ENCODE assay signal across 25 cellular contexts in genomic region chr7:107605223-107605815, GRCh38. TPM values are rescaled to one million over a fixed set of nuclear protein-coding genes. Genes with fewer than 3 reads are reported as not detected.
"Had no signal": no experiment of that assay in that cellular context is flagged by ENCODE, and none has a peak within 500 bp of the region (broad histone marks: within the 10 kb centered on the region; RNA-seq: fewer than 3 reads in every experiment).

No MANE protein-coding gene starts in this region.

- H3K27ac ChIP-seq: hepatocyte, left ventricle myocardium inferior, neural progenitor cell, right lobe of liver, skin epidermis, stomach, transverse colon, uterus had no signal

- H3K79me2 ChIP-seq: hepatocyte had no signal

- H3K27me3 ChIP-seq: hepatocyte, neural progenitor cell, right lobe of liver, stomach, transverse colon, uterus had no signal

- H3K9me3 ChIP-seq: left ventricle myocardium inferior, right lobe of liver, stomach, transverse colon, uterus had no signal

- H3K9ac ChIP-seq: neural progenitor cell had no signal

- H2AFZ ChIP-seq: hepatocyte, neural progenitor cell had no signal

- H3K4me1 ChIP-seq: neural progenitor cell, right lobe of liver, transverse colon, uterus had no signal

- H3K4me3 ChIP-seq: hepatocyte, left ventricle myocardium inferior, neural progenitor cell, right lobe of liver, skin epidermis, stomach, transverse colon, uterus had no signal

- H3K4me2 ChIP-seq: hepatocyte, neural progenitor cell had no signal

- H3K36me3 Mint-ChIP-seq: WTC11 had no signal

- DNase-seq: activated CD4-positive, alpha-beta T cell treated with anti-CD3 and anti-CD28 coated beads, Interleukin-2, amount 50 U/mL, for 48 hours; activated gamma-delta T cell treated with Interleukin-2 at 50 U/mL for 16 hours; effector memory CD4-positive, alpha-beta T cell; foreskin melanocyte; immature natural killer cell; left ventricle myocardium inferior; mammary epithelial cell; naive thymus-derived CD8-positive, alpha-beta T cell; posterior cingulate gyrus; right lobe of liver; stimulated activated CD4-positive, alpha-beta T cell treated with anti-CD3 and anti-CD28 coated beads, Interleukin-1b, Interleukin-23, amount 100 ng/mL, for 48 hours; stomach; T-helper 1 cell; T1000; transverse colon; uterus had no signal

- H3K9me3 Mint-ChIP-seq: activated T-helper 1 cell treated with anti-CD3 and anti-CD28 coated beads, Interleukin-12 subunit alpha, Interleukin-12 subunit beta, Interleukin-2, Interleukin-4 antibody, amounts not matched to agents 30 ng/mL and 10 ng/mL and 1 ng/mL, durations not matched to agents 14 hours and 24 hours and 36 hours; dendritic cell treated with granulocyte-macrophage colony-stimulating factor and Interleukin-4, amounts not matched to agents 40 ng/mL and 50 ng/mL, for 4 days; immature natural killer cell; mesothelial cell of epicardium; naive thymus-derived CD8-positive, alpha-beta T cell; neural progenitor cell; stimulated activated memory B cell treated with anti-CD40 and anti-IgM and Interleukin-4, amounts not matched to agents 10 μg/mL and 1 μg/mL and 100 μg/mL, for 72 hours; WTC11 had no signal

- H3K27me3 Mint-ChIP-seq: activated naive CD8-positive, alpha-beta T cell; dendritic cell treated with granulocyte-macrophage colony-stimulating factor and Interleukin-4, amounts not matched to agents 40 ng/mL and 50 ng/mL, for 4 days; naive thymus-derived CD8-positive, alpha-beta T cell; stimulated activated memory B cell treated with anti-CD40 and anti-IgM and Interleukin-4, amounts not matched to agents 10 μg/mL and 1 μg/mL and 100 μg/mL, for 72 hours had no signal

- H3K36me3 ChIP-seq: uterus had no signal

- H3K4me3 Mint-ChIP-seq: activated naive CD8-positive, alpha-beta T cell; activated T-helper 1 cell treated with anti-CD3 and anti-CD28 coated beads, Interleukin-12 subunit alpha, Interleukin-12 subunit beta, Interleukin-2, Interleukin-4 antibody, amounts not matched to agents 30 ng/mL and 10 ng/mL and 1 ng/mL, durations not matched to agents 14 hours and 24 hours and 36 hours; dendritic cell treated with granulocyte-macrophage colony-stimulating factor and Interleukin-4, amounts not matched to agents 40 ng/mL and 50 ng/mL, for 4 days; immature natural killer cell; mesothelial cell of epicardium; naive thymus-derived CD8-positive, alpha-beta T cell; neural progenitor cell; stimulated activated memory B cell treated with anti-CD40 and anti-IgM and Interleukin-4, amounts not matched to agents 10 μg/mL and 1 μg/mL and 100 μg/mL, for 72 hours; WTC11 had no signal

- H3K4me1 Mint-ChIP-seq: immature natural killer cell; naive thymus-derived CD8-positive, alpha-beta T cell; stimulated activated memory B cell treated with anti-CD40 and anti-IgM and Interleukin-4, amounts not matched to agents 10 μg/mL and 1 μg/mL and 100 μg/mL, for 72 hours; WTC11 had no signal

- H3K27ac Mint-ChIP-seq: activated naive CD8-positive, alpha-beta T cell; activated T-helper 1 cell treated with anti-CD3 and anti-CD28 coated beads, Interleukin-12 subunit alpha, Interleukin-12 subunit beta, Interleukin-2, Interleukin-4 antibody, amounts not matched to agents 30 ng/mL and 10 ng/mL and 1 ng/mL, durations not matched to agents 14 hours and 24 hours and 36 hours; dendritic cell treated with granulocyte-macrophage colony-stimulating factor and Interleukin-4, amounts not matched to agents 40 ng/mL and 50 ng/mL, for 4 days; mesothelial cell of epicardium; naive thymus-derived CD8-positive, alpha-beta T cell; neural progenitor cell; stimulated activated memory B cell treated with anti-CD40 and anti-IgM and Interleukin-4, amounts not matched to agents 10 μg/mL and 1 μg/mL and 100 μg/mL, for 72 hours; WTC11 had no signal

RNA-seq across cellular contexts. Expression of gene SLC26A4, which starts 55.3 kb away (rescaled TPM):
- total RNA-seq: mesothelial cell of epicardium had no signal
- polyA plus RNA-seq: hepatocyte, immature natural killer cell had no signal
